In the genomic region with DNA sequence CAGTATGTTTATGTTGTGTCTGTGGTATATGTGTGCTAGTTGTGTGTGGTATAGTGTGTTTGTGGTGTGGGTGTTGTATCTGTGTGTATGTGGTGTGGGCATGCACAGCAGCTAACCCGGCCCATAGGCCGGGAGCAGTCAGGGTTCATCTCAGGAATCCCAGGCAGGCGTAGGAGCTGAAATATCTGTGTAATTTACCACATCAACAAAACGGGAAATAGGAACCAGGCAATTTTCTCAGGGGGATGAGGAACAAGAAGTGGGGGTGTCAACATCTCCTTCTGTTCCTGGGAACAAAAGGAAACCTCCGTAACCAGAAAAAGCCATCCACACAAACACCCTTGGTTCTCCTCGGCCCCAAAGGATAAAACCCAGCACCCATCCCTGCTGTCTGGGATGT, we compare ENCODE assay signal across 20 cellular contexts.
"Had no signal": no experiment of that assay in that cellular context is flagged by ENCODE, and none has a peak within 500 bp of the region (broad histone marks: within the 10 kb centered on the region; RNA-seq: fewer than 3 reads in every experiment).

No MANE protein-coding gene starts in this region.

- FAIRE-seq: bronchial epithelial cell had no signal

- DNase-seq: activated B cell treated with CpG ODN at 0.5 μM for 24 hours; activated CD4-positive, alpha-beta T cell treated with anti-CD3 and anti-CD28 coated beads for 36 hours; activated CD4-positive, alpha-beta T cell treated with anti-CD3 and anti-CD28 coated beads, Interleukin-2, amount 50 U/mL, for 4 hours; activated CD8-positive, alpha-beta memory T cell treated with anti-CD3 and anti-CD28 coated beads, Interleukin-2, amount 50 U/mL, for 48 hours; activated naive CD4-positive, alpha-beta T cell treated with Interleukin-2 at 50 U/mL for 16 hours; activated naive CD8-positive, alpha-beta T cell treated with anti-CD3 and anti-CD28 coated beads for 36 hours; activated T-cell treated with anti-CD3 and anti-CD28 coated beads, Interleukin-2, amount 50 U/mL, for 4 hours; amniotic stem cell; endodermal cell; heart right ventricle; islet precursor cell; left cardiac atrium; midbrain; natural killer cell; stimulated activated CD4-positive, alpha-beta T cell treated with anti-CD3 and anti-CD28 coated beads, Interleukin-4, amount 100 ng/mL, for 24 hours; stimulated activated naive CD4-positive, alpha-beta T cell treated with Interleukin-2 at 50 U/mL for 16 hours; T1000; upper lobe of right lung had no signal

- ATAC-seq: activated CD4-positive, alpha-beta T cell treated with anti-CD3 and anti-CD28 coated beads for 36 hours; activated T-cell treated with anti-CD3 and anti-CD28 coated beads, Interleukin-2, amount 50 U/mL, for 4 hours; gastroesophageal sphincter; heart right ventricle; left cardiac atrium; natural killer cell; upper lobe of right lung had no signal
